Comparison of ENCODE assay signal across 8 cellular contexts in genomic region chr10:100184426-100185219, GRCh38. TPM values are rescaled to one million over a fixed set of nuclear protein-coding genes. Genes with fewer than 3 reads are reported as not detected.
A peak's percentile ranks its signal among the peaks of the same experiment; 100 is the strongest.
DNase-seq lines count a peak whose midpoint lies in the region; ATAC-seq, FAIRE-seq and TF ChIP-seq lines count a peak whose summit lies in the region.

No MANE protein-coding gene starts in this region.

- ATAC-seq in HG03565 (IDR thresholded peaks at IDR 0.05; ENCODE audit: unreplicated experiment): no peak

- DNase-seq in AG08396 (ENCODE audit: low spot score) (peak; percentile 10), GM12892 (ENCODE audit: insufficient read length) (no peak), NOMO-1 treated with DMSO at 0.1 percent for 48 hours (lab: John Stamatoyannopoulos, UW; ENCODE audit: unreplicated experiment) (peak; percentile 60), T47D (ENCODE audit: low read depth in 1 of 2, low spot score in 1 of 2) (peak; percentile 16 to 42), lung microvascular endothelial cell (ENCODE audit: low read depth in 2 of 2) (peak; percentile 16 to 33), urothelium cell line (ENCODE audit: low spot score) (peak; percentile 20), GM19240 (ENCODE audit: insufficient read length, low spot score) (no peak)

- in situ Hi-C loops in T47D (cut with HindIII; ENCODE audit: low pct_unique_long_range_greater_than_20kb, low sequenced_read_pairs): no loop called here

- FAIRE-seq in GM12892 (lab: Jason Lieb, UNC) (peak; percentile 51), urothelium cell line (lab: Jason Lieb, UNC) (no peak)

- TF ChIP-seq POLR2A in GM12892 (IDR thresholded peaks at IDR 0.05; ENCODE audit: low read depth, low read length): no peak

RNA-seq across cellular contexts. Expression of gene ERLIN1, which starts 1.2 kb away (rescaled TPM):
- 13.4 TPM for polyA plus RNA-seq in GM12892 (2012; ENCODE audit: missing spikeins)
- 21.8 and 28.0 TPM in 2 replicates for total RNA-seq in lung microvascular endothelial cell

RNA-seq across cellular contexts. Expression of gene CHUK, which starts 44.8 kb away (rescaled TPM):
- 13.8 TPM for polyA plus RNA-seq in GM12892 (2012; ENCODE audit: missing spikeins)
- total RNA-seq in lung microvascular endothelial cell: 16.1 and 21.2 TPM in 2 replicates

Comparison
In these comparisons a context has a peak if more than half of its experiments do, and no peak if none do; other contexts are left out.
1. DNase-seq: peak in AG08396 (single experiment), NOMO-1 treated with DMSO at 0.1 percent for 48 hours (single experiment), T47D (2 of 2), lung microvascular endothelial cell (2 of 2) and urothelium cell line (single experiment); none in GM12892 (single experiment) and GM19240 (single experiment).